11 cellular contexts compared by ENCODE assay signal in the genomic region with DNA sequence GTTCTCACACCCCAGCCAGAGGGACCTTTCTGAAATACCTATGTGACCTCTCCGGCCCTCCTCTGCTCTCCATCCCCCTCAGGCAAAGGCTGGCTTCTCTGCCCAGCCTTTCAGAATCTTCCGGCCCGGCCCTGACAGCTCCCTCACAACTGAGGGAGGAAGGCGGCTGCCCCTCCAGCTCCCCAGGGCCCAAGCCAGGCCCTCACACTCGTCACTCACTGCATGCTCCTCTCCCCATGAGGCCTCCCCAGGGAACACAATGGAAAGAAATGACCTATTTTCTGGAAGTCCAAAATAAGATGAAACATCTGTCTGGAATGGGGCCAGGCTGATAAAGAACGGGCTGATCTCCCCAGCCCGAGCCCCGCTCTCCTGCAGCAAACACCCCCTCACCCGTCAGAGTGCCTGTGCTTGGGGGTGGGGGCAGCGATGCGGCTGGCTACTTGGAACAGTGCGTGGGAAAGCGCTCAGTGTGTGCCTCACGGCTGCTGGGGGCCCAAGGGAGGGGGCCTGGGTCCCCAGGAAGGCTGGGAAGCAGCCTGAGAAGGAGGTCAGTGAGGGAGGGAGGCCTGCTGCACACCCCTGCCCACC. TPM values are rescaled to one million over a fixed set of nuclear protein-coding genes. Genes with fewer than 3 reads are reported as not detected.
A peak's percentile ranks its signal among the peaks of the same experiment; 100 is the strongest.
DNase-seq lines count a peak whose midpoint lies in the region; ATAC-seq, FAIRE-seq and TF ChIP-seq lines count a peak whose summit lies in the region.
"Had no signal": no experiment of that assay in that cellular context is flagged by ENCODE, and none has a peak within 500 bp of the region (broad histone marks: within the 10 kb centered on the region; RNA-seq: fewer than 3 reads in every experiment).

No MANE protein-coding gene starts in this region.

- H3K27me3 ChIP-seq in H9 (ENCODE audit: insufficient read depth, low read length) (no peaks in the 10 kb centered on the region), liver (ENCODE audit: control insufficient read depth in 4 of 4, insufficient read depth in 4 of 4, low read length in 3 of 4) (no peaks in the 10 kb centered on the region), WERI-Rb-1 (ENCODE audit: insufficient read depth, low read depth, severe bottlenecking) (no peaks in the 10 kb centered on the region)

- H3K9me3 Mint-ChIP-seq in H9 = no peaks in the 10 kb centered on the region
- no peaks in the 10 kb centered on the region for H3K9me3 Mint-ChIP-seq in stimulated activated naive B cell treated with anti-CD40 and anti-IgM and Interleukin-4, amounts not matched to agents 10 μg/mL and 1 μg/mL and 100 μg/mL, for 72 hours
- H3K9me3 Mint-ChIP-seq: activated CD8-positive, alpha-beta T cell treated with anti-CD3 and anti-CD28 coated beads for 36 hours had no signal

- no peak overlapping the region for H2AK5ac ChIP-seq in H9 (ENCODE audit: insufficient read length, low read length)

- DNase-seq in H9 (no peak), HTR-8/SVneo (ENCODE audit: insufficient read length, low spot score) (no peak), WERI-Rb-1 (no peak)
- no peak for DNase-seq in stimulated activated naive B cell treated with anti-CD40 and anti-IgM and Interleukin-4, amounts not matched to agents 10 μg/mL and 1 μg/mL and 100 μg/mL, for 72 hours
- DNase-seq: activated CD8-positive, alpha-beta T cell treated with anti-CD3 and anti-CD28 coated beads for 36 hours; erythroblast had no signal

- H2BK12ac ChIP-seq in H9 (ENCODE audit: insufficient read length, low read depth, low read length) = no peak overlapping the region

- no peak overlapping the region for H3K23ac ChIP-seq in H9 (ENCODE audit: insufficient read length, low read depth, low read length)

- H3K9me3 ChIP-seq in H9 (ENCODE audit: control insufficient read depth, low read depth, low read length) (no peaks in the 10 kb centered on the region), liver (ENCODE audit: control insufficient read depth in 4 of 4, low read length in 3 of 4) (no peaks in the 10 kb centered on the region), WERI-Rb-1 (ENCODE audit: severe bottlenecking) (no peaks in the 10 kb centered on the region)

- no peak overlapping the region for H4K91ac ChIP-seq in H9 (ENCODE audit: insufficient read length, low read depth, low read length)

- H3K56ac ChIP-seq in H9 (ENCODE audit: insufficient read length, low read depth, low read length) = no peak overlapping the region

- WGBS in H9 (ENCODE audit: extremely low coverage, insufficient read length, low lambda C conversion rate) = no CpG with 5 or more reads among the region's 14 CpGs
- 79% methylated on average over 14 of the region's 14 CpGs for WGBS in liver

- H3K4ac ChIP-seq in H9 (ENCODE audit: low read depth, low read length) = no peak overlapping the region

- no peak overlapping the region for H3T11ph ChIP-seq in H9 (ENCODE audit: low read length)

- no peaks in the 10 kb centered on the region for H3K23me2 ChIP-seq in H9 (ENCODE audit: insufficient read length, low read depth, low read length, poor library complexity, severe bottlenecking)

- no peak overlapping the region for H3K18ac ChIP-seq in H9 (ENCODE audit: insufficient read length, low read depth, low read length)

- FAIRE-seq in HTR-8/SVneo (lab: Jason Lieb, UNC) = no peak

- ATAC-seq in stimulated activated naive B cell treated with anti-CD40 and anti-IgM and Interleukin-4, amounts not matched to agents 10 μg/mL and 1 μg/mL and 100 μg/mL, for 72 hours (replicated peaks) = peak; percentile 65 to 69
- ATAC-seq in HG03139 (IDR thresholded peaks at IDR 0.05; ENCODE audit: unreplicated experiment) = no peak
- no peak for ATAC-seq in GM21423 (IDR thresholded peaks at IDR 0.05; ENCODE audit: unreplicated experiment)
- ATAC-seq: activated CD8-positive, alpha-beta T cell treated with anti-CD3 and anti-CD28 coated beads for 36 hours had no signal

- H3K4me3 Mint-ChIP-seq in H9 = peak overlapping the region in 1 of 2 experiments; percentile 30; a peak in 2 of 5 replicates
- peak overlapping the region in 1 of 2 donors; percentile 55 for H3K4me3 Mint-ChIP-seq in stimulated activated naive B cell treated with anti-CD40 and anti-IgM and Interleukin-4, amounts not matched to agents 10 μg/mL and 1 μg/mL and 100 μg/mL, for 72 hours
- H3K4me3 Mint-ChIP-seq: activated CD8-positive, alpha-beta T cell treated with anti-CD3 and anti-CD28 coated beads for 36 hours had no signal

- H2AFZ ChIP-seq in H9 (ENCODE audit: low read length) = no peak overlapping the region

- H3K27ac Mint-ChIP-seq in H9 = peak overlapping the region; percentile 29 to 83 (median 37); a peak in 5 of 7 replicates
- peak overlapping the region; percentile 21 for H3K27ac Mint-ChIP-seq in stimulated activated naive B cell treated with anti-CD40 and anti-IgM and Interleukin-4, amounts not matched to agents 10 μg/mL and 1 μg/mL and 100 μg/mL, for 72 hours
- H3K27ac Mint-ChIP-seq: activated CD8-positive, alpha-beta T cell treated with anti-CD3 and anti-CD28 coated beads for 36 hours had no signal

- H3K4me1 ChIP-seq in H9 (ENCODE audit: insufficient read depth, low read length) (peaks cover 5% of the 10 kb centered on the region; the same call in 1 of the 2 replicates), liver (ENCODE audit: control insufficient read depth in 4 of 4, insufficient read depth in 4 of 4, low read length in 3 of 4) (peaks cover 9 to 30% (median 21%) of the 10 kb centered on the region in 4 donors)

- H3K4me3 ChIP-seq in liver (ENCODE audit: low read depth in 1 of 3, low read length in 3 of 3) = no peak overlapping the region
- H3K4me3 ChIP-seq in WERI-Rb-1 (ENCODE audit: low read depth, low read length) = no peak overlapping the region

- no peak overlapping the region for H4K8ac ChIP-seq in H9 (replicated peaks; ENCODE audit: insufficient read length, low read depth, low read length)

- no peak overlapping the region for H2BK20ac ChIP-seq in H9 (ENCODE audit: low read depth, low read length, poor library complexity, severe bottlenecking)

- H3K36me3 Mint-ChIP-seq in H9 (ENCODE audit: insufficient read depth in 1 of 3, low read depth in 3 of 3) = no peaks in the 10 kb centered on the region
- H3K36me3 Mint-ChIP-seq in stimulated activated naive B cell treated with anti-CD40 and anti-IgM and Interleukin-4, amounts not matched to agents 10 μg/mL and 1 μg/mL and 100 μg/mL, for 72 hours = peaks cover 4 to 5% of the 10 kb centered on the region in 2 donors

- H3K36me3 ChIP-seq in liver (ENCODE audit: control insufficient read depth in 4 of 4, insufficient read depth in 3 of 4, low read depth in 1 of 4, low read length in 3 of 4) (no peaks in the 10 kb centered on the region), WERI-Rb-1 (no peaks in the 10 kb centered on the region)

- H2BK120ac ChIP-seq in H9 (ENCODE audit: low read depth, low read length, poor library complexity, severe bottlenecking) = no peak overlapping the region

- peaks cover 4% of the 10 kb centered on the region; the same call in 1 of the 2 replicates for H3K27me3 Mint-ChIP-seq in H9 (ENCODE audit: low read depth)
- peaks cover 0 to 7% of the 10 kb centered on the region in 2 donors for H3K27me3 Mint-ChIP-seq in stimulated activated naive B cell treated with anti-CD40 and anti-IgM and Interleukin-4, amounts not matched to agents 10 μg/mL and 1 μg/mL and 100 μg/mL, for 72 hours
- H3K27me3 Mint-ChIP-seq: activated CD8-positive, alpha-beta T cell treated with anti-CD3 and anti-CD28 coated beads for 36 hours had no signal

- no peak overlapping the region for H4K5ac ChIP-seq in H9 (ENCODE audit: insufficient read length, low read depth, low read length)

- no peak overlapping the region for H3K4me2 ChIP-seq in H9 (ENCODE audit: insufficient read depth, insufficient read length, low read length)

- no peaks in the 10 kb centered on the region for H3K79me2 ChIP-seq in H9 (ENCODE audit: insufficient read depth, low read length)

- peaks cover 29 to 46% of the 10 kb centered on the region in 2 experiments for H3K4me1 Mint-ChIP-seq in H9
- peaks cover 18 to 32% of the 10 kb centered on the region in 2 donors for H3K4me1 Mint-ChIP-seq in stimulated activated naive B cell treated with anti-CD40 and anti-IgM and Interleukin-4, amounts not matched to agents 10 μg/mL and 1 μg/mL and 100 μg/mL, for 72 hours

- peak overlapping the region; percentile 58 for H3K14ac ChIP-seq in H9 (ENCODE audit: insufficient read depth, low read length)

- no peaks in the 10 kb centered on the region for H4K20me1 ChIP-seq in H9 (ENCODE audit: control insufficient read depth, insufficient read depth, insufficient read length)

- TF ChIP-seq CTCF in H9 (conservative IDR thresholded peaks at IDR 0.05) (no peak), liver (IDR thresholded peaks at IDR 0.05; ENCODE audit: low read depth, low read length, missing input control) (no peak), WERI-Rb-1 (IDR thresholded peaks at IDR 0.05; ENCODE audit: low read depth, low read length) (no peak)

- no peak for TF ChIP-seq RAD21 in liver (IDR thresholded peaks at IDR 0.05)

- H3K27ac ChIP-seq in H9 (ENCODE audit: insufficient read length, low read depth, low read length) = no peak overlapping the region
- H3K27ac ChIP-seq in cingulate gyrus (ENCODE audit: low read depth, low read length) = peak overlapping the region; percentile 63
- peak overlapping the region; percentile 75 to 76 for H3K27ac ChIP-seq in liver (ENCODE audit: low read depth in 1 of 2, low read length in 2 of 2)
- H3K27ac ChIP-seq in WERI-Rb-1 = no peak overlapping the region
- H3K27ac ChIP-seq: HL-60 had no signal

- no peaks in the 10 kb centered on the region for H3K79me1 ChIP-seq in H9 (ENCODE audit: insufficient read depth, low read depth, low read length, poor library complexity, severe bottlenecking)

- no peak overlapping the region for H2BK15ac ChIP-seq in H9 (ENCODE audit: low read depth, low read length)

- no peak overlapping the region for H2BK5ac ChIP-seq in H9 (ENCODE audit: insufficient read length, low read length)

- no peak overlapping the region for H3K9ac ChIP-seq in H9 (ENCODE audit: extremely low read depth, insufficient read length, low read length)
- H3K9ac ChIP-seq in liver (ENCODE audit: low read depth in 1 of 2, low read length in 2 of 2) = no peak overlapping the region

RNA-seq across cellular contexts. Expression of a gene that starts 11.3 kb away (rescaled TPM):
- 2.2 and 3.9 TPM in 2 replicates for total RNA-seq in H9 (2021)
- total RNA-seq in liver = 10 to 100 TPM; 10.6 to 13.1 TPM
- polyA plus RNA-seq in liver = 1 to 10 TPM; 5.2 to 6.1 TPM

RNA-seq across cellular contexts. Expression of a gene that starts 22.3 kb away (rescaled TPM):
- total RNA-seq in H9 (2021) = 0.22 TPM in 1 of 2 replicates, not detected in the other
- not detected for total RNA-seq in liver
- polyA plus RNA-seq in liver = not detected
- total RNA-seq: activated CD8-positive, alpha-beta T cell treated with anti-CD3 and anti-CD28 coated beads for 36 hours had no signal

RNA-seq across cellular contexts. Expression of a gene that starts 45.6 kb away (rescaled TPM):
- total RNA-seq in H9 (2021) = not detected in 2 replicates
- total RNA-seq in liver = not detected
- polyA plus RNA-seq in liver = not detected
- total RNA-seq: activated CD8-positive, alpha-beta T cell treated with anti-CD3 and anti-CD28 coated beads for 36 hours had no signal

RNA-seq across cellular contexts. Expression of a gene that starts 58.0 kb away (rescaled TPM):
- total RNA-seq in H9 (2021) = 0.13 TPM in 1 of 2 replicates, not detected in the other
- 10 to 100 TPM; 26.4 to 46.2 TPM for total RNA-seq in liver
- polyA plus RNA-seq in liver = 10 to 100 TPM in 1 of 2 donors, 1 to 10 TPM in 1; 5.4 to 17.9 TPM
- total RNA-seq: activated CD8-positive, alpha-beta T cell treated with anti-CD3 and anti-CD28 coated beads for 36 hours had no signal

Comparison
In these comparisons a context has a peak if more than half of its experiments do, and no peak if none do; other contexts are left out.
1. H3K27ac ChIP-seq: peak in cingulate gyrus (single experiment) and liver (2 of 2); none in H9 (single experiment) and WERI-Rb-1 (single experiment).
2. ATAC-seq: peak in stimulated activated naive B cell treated with anti-CD40 and anti-IgM and Interleukin-4, amounts not matched to agents 10 μg/mL and 1 μg/mL and 100 μg/mL, for 72 hours (2 of 2); none in HG03139 (single experiment) and GM21423 (single experiment).